15 cellular contexts compared by ENCODE assay signal in genomic region chr6:134604014-134604676, GRCh38.
A peak's percentile ranks its signal among the peaks of the same experiment; 100 is the strongest.
DNase-seq lines count a peak whose midpoint lies in the region; ATAC-seq and TF ChIP-seq lines count a peak whose summit lies in the region.
"Had no signal": no experiment of that assay in that cellular context is flagged by ENCODE, and none has a peak within 500 bp of the region (broad histone marks: within the 10 kb centered on the region; RNA-seq: fewer than 3 reads in every experiment).

No MANE protein-coding gene starts in this region.

- H3K4me3 ChIP-seq in HEK293 (ENCODE audit: low read depth, low read length) (no peak overlapping the region), neutrophil (ENCODE audit: low read depth in 1 of 2, low read length in 1 of 2) (no peak overlapping the region), aorta (ENCODE audit: low read length in 2 of 2) (no peak overlapping the region), esophagus muscularis mucosa (no peak overlapping the region)
- H3K4me3 ChIP-seq: GM23338 had no signal

- peak; percentile 12 for DNase-seq in GM13976 (ENCODE audit: low spot score)
- DNase-seq in aorta: no peak
- no peak for DNase-seq in progenitor cell of endocrine pancreas (ENCODE audit: low spot score, unreplicated experiment)
- DNase-seq in esophagus muscularis mucosa (ENCODE audit: extremely low spot score): no peak
- DNase-seq: CD4-positive, CD25-positive, alpha-beta regulatory T cell; CD8-positive, alpha-beta memory T cell; COR-L47; DMS 273 treated with DMSO at 0.1 percent for 48 hours; DMS53 had no signal

- no peak for TF ChIP-seq POLR2A in esophagus muscularis mucosa (IDR thresholded peaks at IDR 0.05; ENCODE audit: low read depth)

- peaks cover 8% of the 10 kb centered on the region for H3K4me1 Mint-ChIP-seq in progenitor cell of endocrine pancreas (ENCODE audit: low read depth)
- H3K4me1 Mint-ChIP-seq: B cell; CD4-positive, CD25-positive, alpha-beta regulatory T cell; CD8-positive, alpha-beta memory T cell; GM23338 had no signal

- no peak overlapping the region for H3K27ac Mint-ChIP-seq in progenitor cell of endocrine pancreas
- H3K27ac Mint-ChIP-seq: B cell; CD4-positive, CD25-positive, alpha-beta regulatory T cell; CD8-positive, alpha-beta memory T cell; GM23338 had no signal

- no peaks in the 10 kb centered on the region for H3K27me3 Mint-ChIP-seq in progenitor cell of endocrine pancreas
- H3K27me3 Mint-ChIP-seq: B cell, IgD-negative memory B cell had no signal

- in situ Hi-C loops in GM13976 (cut with MboI; ENCODE audit: low sequenced_read_pairs, unreplicated experiment): no loop called here

- peak; percentile 29 for ATAC-seq in aorta (ENCODE audit: low FRiP score)
- ATAC-seq: GM23338, HCT116 had no signal

- H3K36me3 ChIP-seq in HEK293 (ENCODE audit: control insufficient read depth in 2 of 2, insufficient read depth in 1 of 2, low read length in 2 of 2) (no peaks in the 10 kb centered on the region), neutrophil (no peaks in the 10 kb centered on the region), aorta (ENCODE audit: control insufficient read depth in 1 of 2, insufficient read depth in 2 of 2, low read length in 1 of 2) (no peaks in the 10 kb centered on the region), esophagus muscularis mucosa (no peaks in the 10 kb centered on the region)

- H3K27me3 ChIP-seq in neutrophil: no peaks in the 10 kb centered on the region
- H3K27me3 ChIP-seq in aorta (ENCODE audit: control insufficient read depth in 1 of 2, insufficient read depth in 2 of 2, low read length in 1 of 2): no peaks in the 10 kb centered on the region
- H3K27me3 ChIP-seq in esophagus muscularis mucosa: no peaks in the 10 kb centered on the region

- intact Hi-C loops in aorta (cut with DNase I): no loop called here
- intact Hi-C loops in esophagus muscularis mucosa (cut with DNase I): no loop called here

- TF ChIP-seq EP300 in esophagus muscularis mucosa (IDR thresholded peaks at IDR 0.05): no peak

- H3K9me3 ChIP-seq in HEK293 (ENCODE audit: control insufficient read depth, insufficient read depth, low read depth, low read length) (no peaks in the 10 kb centered on the region), neutrophil (no peaks in the 10 kb centered on the region), aorta (ENCODE audit: control insufficient read depth, low read length) (peaks cover 1% of the 10 kb centered on the region), esophagus muscularis mucosa (peaks cover 0 to 16% (median 6%) of the 10 kb centered on the region in 4 donors)

- no peak overlapping the region for H3K4me3 Mint-ChIP-seq in progenitor cell of endocrine pancreas (ENCODE audit: low read depth)
- H3K4me3 Mint-ChIP-seq: B cell; CD4-positive, CD25-positive, alpha-beta regulatory T cell; CD8-positive, alpha-beta memory T cell; GM23338; IgD-negative memory B cell had no signal

- peaks cover 3% of the 10 kb centered on the region for H3K36me3 Mint-ChIP-seq in progenitor cell of endocrine pancreas (ENCODE audit: insufficient read depth)
- H3K36me3 Mint-ChIP-seq: IgD-negative memory B cell had no signal

- CTCF ChIA-PET in HEK293 (lab: Yijun Ruan, JAX): interaction anchor here (0.5 kb wide), 1 partner anchor 183 kb away, joined by 4 read pairs; no protein-coding TSS in a partner anchor

- WGBS in aorta, 2 donors: 87 to 91% methylated on average over 17 to 20 of the region's 20 CpGs
- 83% methylated on average over 11 of the region's 20 CpGs for WGBS in esophagus muscularis mucosa

- TF ChIP-seq CTCF in GM13976 (IDR thresholded peaks at IDR 0.05; ENCODE audit: borderline replicate concordance, control extremely low read depth, extremely low read depth, insufficient read depth, missing control alignments) (no peak), HEK293 (tag by site-specific recombination; IDR thresholded peaks at IDR 0.05) (no peak), neutrophil (IDR thresholded peaks at IDR 0.05) (no peak), progenitor cell of endocrine pancreas (IDR thresholded peaks at IDR 0.05; ENCODE audit: unreplicated experiment) (no peak), esophagus muscularis mucosa (IDR thresholded peaks at IDR 0.05) (no peak)

- peaks cover 9% of the 10 kb centered on the region for H3K9me3 Mint-ChIP-seq in progenitor cell of endocrine pancreas (ENCODE audit: low read depth)

- H3K4me1 ChIP-seq in HEK293 (ENCODE audit: control insufficient read depth, insufficient read depth, low read length) (no peaks in the 10 kb centered on the region), neutrophil (ENCODE audit: control insufficient read depth in 1 of 2, insufficient read depth in 1 of 2, low read depth in 1 of 2, low read length in 1 of 2) (peaks cover 10 to 16% of the 10 kb centered on the region in 2 experiments), aorta (ENCODE audit: control insufficient read depth in 1 of 2, insufficient read depth in 2 of 2, low read length in 2 of 2) (no peaks in the 10 kb centered on the region), esophagus muscularis mucosa (no peaks in the 10 kb centered on the region)

- POLR2A ChIA-PET in HEK293 (lab: Yijun Ruan, JAX): no interaction called here

- no peak overlapping the region for H3K27ac ChIP-seq in HEK293 (ENCODE audit: extremely low read depth, low read depth, low read length)
- H3K27ac ChIP-seq in neutrophil: peak overlapping the region; percentile 49
- H3K27ac ChIP-seq in aorta (ENCODE audit: low read depth in 1 of 2, low read length in 2 of 2): no peak overlapping the region
- H3K27ac ChIP-seq in esophagus muscularis mucosa (replicated peaks in 1 of 4): no peak overlapping the region

TF ChIP-seq in HEK293, 187 proteins besides CTCF, POLR2A, EP300 and RAD21:
- TF ChIP-seq ZSCAN16 (tag by site-specific recombination; IDR thresholded peaks at IDR 0.05) (no peak), ZNF423 (tag by site-specific recombination; IDR thresholded peaks at IDR 0.05) (0 out of 2 replicates have a peak, but pooled peaks have one; percentile 27)
TF ChIP-seq in HEK293: peak in this region for 1.
